Comparison of ENCODE assay signal across 29 cellular contexts in genomic region chr1:160394673-160395072, GRCh38. TPM values are rescaled to one million over a fixed set of nuclear protein-coding genes. Genes with fewer than 3 reads are reported as not detected.
"Had no signal": no experiment of that assay in that cellular context is flagged by ENCODE, and none has a peak within 500 bp of the region (broad histone marks: within the 10 kb centered on the region; RNA-seq: fewer than 3 reads in every experiment).

No MANE protein-coding gene starts in this region.

- H3K36me3 ChIP-seq: adrenal gland, ascending aorta, breast epithelium, cardiac muscle cell had no signal

- H3K4me3 ChIP-seq: adrenal gland, ascending aorta, breast epithelium, cardiac muscle cell, esophagus squamous epithelium had no signal

- H3K27me3 ChIP-seq: ascending aorta, breast epithelium, cardiac muscle cell, esophagus squamous epithelium had no signal

- DNase-seq: activated CD4-positive, alpha-beta memory T cell treated with anti-CD3 and anti-CD28 coated beads for 36 hours; activated CD4-positive, alpha-beta T cell treated with anti-CD3 and anti-CD28 coated beads for 36 hours; activated CD4-positive, alpha-beta T cell treated with anti-CD3 and anti-CD28 coated beads, Interleukin-2, amount 10 ng/mL, durations not matched to agents 24 days and 14 days; activated CD4-positive, CD25-positive, alpha-beta regulatory T cell; activated CD4-positive, CD25-positive, alpha-beta regulatory T cell treated with anti-CD3 and anti-CD28 coated beads, Interleukin-2, amount 50 U/mL, for 72 hours; activated CD8-positive, alpha-beta memory T cell treated with anti-CD3 and anti-CD28 coated beads, Interleukin-2, amount 10 ng/mL, durations not matched to agents 7 days and 5 days; activated CD8-positive, alpha-beta memory T cell treated with anti-CD3 and anti-CD28 coated beads, Interleukin-2, amount 50 U/mL, for 4 hours; activated CD8-positive, alpha-beta T cell treated with anti-CD3 and anti-CD28 coated beads, Interleukin-2, amount 10 ng/mL, durations not matched to agents 7 days and 5 days; activated effector memory CD4-positive, alpha-beta T cell treated with anti-CD3 and anti-CD28 coated beads, Interleukin-2, amount 50 U/mL, for 16 hours; activated naive CD4-positive, alpha-beta T cell treated with anti-CD3 and anti-CD28 coated beads for 36 hours; activated naive CD8-positive, alpha-beta T cell treated with anti-CD3 and anti-CD28 coated beads for 36 hours; activated naive CD8-positive, alpha-beta T cell treated with anti-CD3 and anti-CD28 coated beads, Interleukin-2, amount 50 U/mL, for 24 hours; activated T-cell treated with anti-CD3 and anti-CD28 coated beads, Interleukin-2, amount 50 U/mL, for 1 hour; cortex of kidney; dermis blood vessel endothelial cell; effector CD8-positive, alpha-beta T cell; esophagus squamous epithelium; T-helper 2 cell had no signal

- H3K27ac ChIP-seq: adrenal gland, ascending aorta, breast epithelium, cardiac muscle cell, epithelial cell of prostate, esophagus squamous epithelium had no signal

- ATAC-seq: activated CD4-positive, alpha-beta T cell treated with anti-CD3 and anti-CD28 coated beads for 36 hours; activated CD8-positive, alpha-beta memory T cell treated with anti-CD3 and anti-CD28 coated beads, Interleukin-2, amount 10 ng/mL, durations not matched to agents 7 days and 5 days; activated CD8-positive, alpha-beta T cell treated with anti-CD3 and anti-CD28 coated beads, Interleukin-2, amount 10 ng/mL, durations not matched to agents 7 days and 5 days; activated naive CD8-positive, alpha-beta T cell treated with anti-CD3 and anti-CD28 coated beads, Interleukin-2, amount 50 U/mL, for 24 hours had no signal

- H3K9me3 ChIP-seq: adrenal gland, ascending aorta, breast epithelium, esophagus squamous epithelium had no signal

- H3K4me1 ChIP-seq: adrenal gland, ascending aorta, breast epithelium had no signal

RNA-seq across cellular contexts. Expression of gene VANGL2, which starts 5.7 kb away (rescaled TPM):
- total RNA-seq: activated CD4-positive, alpha-beta memory T cell treated with anti-CD3 and anti-CD28 coated beads for 36 hours; activated CD8-positive, alpha-beta memory T cell treated with anti-CD3 and anti-CD28 coated beads, Interleukin-2, amount 10 ng/mL, durations not matched to agents 7 days and 5 days; activated CD8-positive, alpha-beta T cell treated with anti-CD3 and anti-CD28 coated beads, Interleukin-2, amount 10 ng/mL, durations not matched to agents 7 days and 5 days; activated T-helper 1 cell treated with anti-CD3 and anti-CD28 coated beads, Interleukin-12 subunit alpha, Interleukin-12 subunit beta, Interleukin-2, Interleukin-4 antibody, amounts not matched to agents 30 ng/mL and 10 ng/mL and 1 ng/mL, durations not matched to agents 14 hours and 24 hours and 36 hours; activated T-helper 2 cell treated with anti-CD3 and anti-CD28 coated beads, Interferon-gamma antibody, Interleukin-2, Interleukin-4, amounts not matched to agents 10 μg/mL and 5 μg/mL and 100 μg/mL, durations not matched to agents 14 hours and 24 hours and 36 hours; endothelial cell of umbilical vein; fibroblast of lung; fibroblast of villous mesenchyme; T-helper 1 cell treated with Interleukin-12 subunit alpha and Interleukin-12 subunit beta and Interleukin-4 antibody, amounts not matched to agents 30 ng/mL and 1 ng/mL, for 36 hours had no signal

RNA-seq across cellular contexts. Expression of gene NHLH1, which starts 27.8 kb away (rescaled TPM):
- total RNA-seq: ascending aorta, fibroblast of lung, fibroblast of villous mesenchyme had no signal
- polyA plus RNA-seq: cardiac muscle cell had no signal
